ENCODE assay signal across 1 cellular context in the genomic region with DNA sequence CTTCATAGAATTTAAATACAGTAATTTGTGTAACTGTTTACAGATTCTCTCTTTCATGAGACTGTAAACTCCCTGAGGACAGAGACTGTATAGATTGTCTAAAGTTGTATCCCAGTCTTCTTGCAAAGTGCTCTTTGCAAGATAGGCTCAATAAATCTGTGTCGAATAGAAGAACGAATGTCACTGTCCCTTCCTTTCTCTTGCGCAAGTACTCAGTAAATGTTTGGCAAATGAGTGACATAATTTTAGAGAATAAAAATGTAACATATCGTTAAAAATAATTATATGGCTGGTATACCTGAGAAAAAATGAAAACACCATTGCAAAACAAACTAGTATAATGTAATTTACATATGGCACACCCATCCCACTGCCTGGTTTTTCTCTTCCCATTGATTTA.
A peak's percentile ranks its signal among the peaks of the same experiment; 100 is the strongest.
TF ChIP-seq lines count a peak whose summit lies in the region.

No MANE protein-coding gene starts in this region.

TF ChIP-seq in HepG2, 621 proteins besides CTCF, POLR2A, EP300 and RAD21:
- peak; percentile 82 for TF ChIP-seq CEBPG (CRISPR knock-in tag; IDR thresholded peaks at IDR 0.05)
- TF ChIP-seq CEBPB (IDR thresholded peaks at IDR 0.05; ENCODE audit: borderline replicate concordance, low read depth, low read length) = peak; percentile 93
- TF ChIP-seq, protein P1, sequence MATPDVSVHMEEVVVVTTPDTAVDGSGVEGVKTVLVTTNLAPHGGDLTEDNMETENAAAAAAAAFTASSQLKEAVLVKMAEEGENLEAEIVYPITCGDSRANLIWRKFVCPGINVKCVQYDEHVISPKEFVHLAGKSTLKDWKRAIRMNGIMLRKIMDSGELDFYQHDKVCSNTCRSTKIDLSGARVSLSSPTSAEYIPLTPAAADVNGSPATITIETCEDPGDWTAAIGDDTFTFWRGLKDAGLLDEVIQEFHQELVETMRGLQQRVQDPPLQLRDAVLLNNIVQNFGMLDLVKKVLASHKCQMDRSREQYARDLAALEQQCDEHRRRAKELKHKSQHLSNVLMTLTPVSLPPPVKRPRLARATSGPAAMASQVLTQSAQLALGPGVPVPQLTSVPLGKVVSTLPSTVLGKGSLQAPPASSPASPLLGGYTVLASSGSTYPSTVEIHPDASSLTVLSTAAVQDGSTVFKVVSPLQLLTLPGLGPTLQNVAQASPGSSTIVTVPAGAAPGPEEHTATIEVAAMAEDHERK (CRISPR knock-in tag; IDR thresholded peaks at IDR 0.05; ENCODE audit: low read depth) = no peak
- no peak for TF ChIP-seq ZNF282 (IDR thresholded peaks at IDR 0.05; ENCODE audit: partially characterized antibody)
- TF ChIP-seq ZBTB7A (CRISPR knock-in tag; IDR thresholded peaks at IDR 0.05) = no peak
- no peak for TF ChIP-seq ZNF775 (CRISPR knock-in tag; IDR thresholded peaks at IDR 0.05; ENCODE audit: borderline replicate concordance)
